Comparison of ENCODE assay signal across 12 cellular contexts in genomic region chr22:31628362-31628761, GRCh38. TPM values are rescaled to one million over a fixed set of nuclear protein-coding genes. Genes with fewer than 3 reads are reported as not detected.
DNase-seq lines count a peak whose midpoint lies in the region; ATAC-seq and TF ChIP-seq lines count a peak whose summit lies in the region.
"Had no signal": no experiment of that assay in that cellular context is flagged by ENCODE, and none has a peak within 500 bp of the region (broad histone marks: within the 10 kb centered on the region; RNA-seq: fewer than 3 reads in every experiment).

No MANE protein-coding gene starts in this region.

- H3K4me2 ChIP-seq in DND-41 (ENCODE audit: insufficient read depth, low read length) = peak overlapping the region; percentile 3; the same call in 1 of the 2 replicates

- intact Hi-C loops in left colon (cut with DNase I, micrococcal nuclease) = no loop called here

- peak overlapping the region; percentile 41 for H3K27ac ChIP-seq in 22Rv1
- peak overlapping the region; percentile 35; the same call in 1 of the 2 replicates for H3K27ac ChIP-seq in DND-41 (ENCODE audit: low read length)

- peaks cover 69% of the 10 kb centered on the region for H4K20me1 ChIP-seq in DND-41 (ENCODE audit: insufficient read depth, low read length)

- peaks cover 87% of the 10 kb centered on the region for H3K79me2 ChIP-seq in DND-41 (ENCODE audit: insufficient read depth, low read length)

- H3K4me3 ChIP-seq in DND-41 (ENCODE audit: low read depth in 1 of 2, low read length in 2 of 2) = 0 out of 4 replicates have a peak overlapping the region, but pooled peaks of 1 of the 2 experiments have one; percentile 24
- H3K4me3 ChIP-seq: prostate gland had no signal

- H2AFZ ChIP-seq in DND-41 (ENCODE audit: low read depth, low read length) = no peak overlapping the region

- TF ChIP-seq CTCF in 22Rv1 (IDR thresholded peaks at IDR 0.05) (no peak), DND-41 (IDR thresholded peaks at IDR 0.05; ENCODE audit: borderline replicate concordance, extremely low read depth, low read length, poor library complexity, severe bottlenecking) (no peak)

- peak overlapping the region; percentile 60 to 91 for H3K27ac Mint-ChIP-seq in activated naive CD4-positive, alpha-beta T cell treated with anti-CD3 and anti-CD28 coated beads, Interleukin-2, amount 50 U/mL, for 72 hours
- peak overlapping the region; percentile 81 to 97 (median 90) for H3K27ac Mint-ChIP-seq in naive thymus-derived CD8-positive, alpha-beta T cell

- peaks cover 45% of the 10 kb centered on the region for H3K36me3 ChIP-seq in DND-41 (ENCODE audit: insufficient read depth, low read length)
- H3K36me3 ChIP-seq: prostate gland had no signal

- no peak overlapping the region for H3K9ac ChIP-seq in DND-41 (ENCODE audit: low read depth, low read length)

- ATAC-seq in DND-41 (ENCODE audit: insufficient read depth, low read depth) = no peak
- ATAC-seq in activated naive CD4-positive, alpha-beta T cell treated with anti-CD3 and anti-CD28 coated beads, Interleukin-2, amount 50 U/mL, for 72 hours = no peak
- ATAC-seq in naive thymus-derived CD8-positive, alpha-beta T cell = no peak
- ATAC-seq in left colon = no peak

- no peaks in the 10 kb centered on the region for H3K9me3 ChIP-seq in DND-41 (ENCODE audit: insufficient read depth, low read length, severe bottlenecking)
- H3K9me3 ChIP-seq: prostate gland had no signal

- no peaks in the 10 kb centered on the region for H3K27me3 Mint-ChIP-seq in naive thymus-derived CD8-positive, alpha-beta T cell

- H3K9me3 Mint-ChIP-seq in activated naive CD4-positive, alpha-beta T cell treated with anti-CD3 and anti-CD28 coated beads, Interleukin-2, amount 50 U/mL, for 72 hours = no peaks in the 10 kb centered on the region
- no peaks in the 10 kb centered on the region for H3K9me3 Mint-ChIP-seq in naive thymus-derived CD8-positive, alpha-beta T cell
- H3K9me3 Mint-ChIP-seq: mesothelial cell of epicardium had no signal

- DNase-seq in DND-41 = no peak
- no peak for DNase-seq in activated naive CD4-positive, alpha-beta T cell treated with anti-CD3 and anti-CD28 coated beads, Interleukin-2, amount 50 U/mL, for 72 hours (ENCODE audit: low spot score in 2 of 2)
- no peak for DNase-seq in naive thymus-derived CD8-positive, alpha-beta T cell
- DNase-seq in NK-92 (lab: John Stamatoyannopoulos, UW; ENCODE audit: unreplicated experiment) = no peak
- no peak for DNase-seq in kidney tubule cell (ENCODE audit: low spot score)
- DNase-seq in left colon = no peak
- DNase-seq in foreskin melanocyte = no peak
- DNase-seq: central memory CD4-positive, alpha-beta T cell; NCI-H446 had no signal

- H3K4me3 Mint-ChIP-seq in naive thymus-derived CD8-positive, alpha-beta T cell = peak overlapping the region in 8 of 10 donors; percentile 15 to 93 (median 59)

- no peaks in the 10 kb centered on the region for H3K27me3 ChIP-seq in DND-41 (ENCODE audit: insufficient read depth, low read length, poor library complexity)

- peaks cover 45% of the 10 kb centered on the region for H3K4me1 ChIP-seq in DND-41 (ENCODE audit: insufficient read depth, low read length)

- H3K4me1 Mint-ChIP-seq in naive thymus-derived CD8-positive, alpha-beta T cell = peaks cover 26 to 67% (median 58%) of the 10 kb centered on the region in 4 donors

- POLR2A ChIA-PET in naive thymus-derived CD8-positive, alpha-beta T cell (lab: Charles Lee) = interaction anchor here (0.7 kb wide), 1 partner anchor 282 kb away, joined by 3 read pairs; the partner anchor contains the start of gene PATZ1

- peaks cover 0 to 4% of the 10 kb centered on the region in 2 donors for H3K36me3 Mint-ChIP-seq in activated naive CD4-positive, alpha-beta T cell treated with anti-CD3 and anti-CD28 coated beads, Interleukin-2, amount 50 U/mL, for 72 hours
- H3K36me3 Mint-ChIP-seq in naive thymus-derived CD8-positive, alpha-beta T cell = no peaks in the 10 kb centered on the region
- H3K36me3 Mint-ChIP-seq: mesothelial cell of epicardium had no signal

RNA-seq across cellular contexts. Expression of gene PISD, which starts 33.7 kb away (rescaled TPM):
- 10 to 100 TPM; 36.8 to 41.9 TPM for total RNA-seq in activated naive CD4-positive, alpha-beta T cell treated with anti-CD3 and anti-CD28 coated beads, Interleukin-2, amount 50 U/mL, for 72 hours
- 10 to 100 TPM; 35.2 to 36.6 TPM for total RNA-seq in naive thymus-derived CD8-positive, alpha-beta T cell
- polyA plus RNA-seq in naive thymus-derived CD8-positive, alpha-beta T cell = 10 to 100 TPM; 12.7 to 21.0 (median 17.7) TPM
- total RNA-seq in left colon = 10 to 100 TPM; 32.9 to 35.5 TPM
